Comparison of ENCODE assay signal across 12 cellular contexts in genomic region chr14:73477618-73478266, GRCh38. TPM values are rescaled to one million over a fixed set of nuclear protein-coding genes. Genes with fewer than 3 reads are reported as not detected.
A peak's percentile ranks its signal among the peaks of the same experiment; 100 is the strongest.
DNase-seq lines count a peak whose midpoint lies in the region; ATAC-seq and TF ChIP-seq lines count a peak whose summit lies in the region.
"Had no signal": no experiment of that assay in that cellular context is flagged by ENCODE, and none has a peak within 500 bp of the region (broad histone marks: within the 10 kb centered on the region; RNA-seq: fewer than 3 reads in every experiment).

No MANE protein-coding gene starts in this region.

- ATAC-seq in GM19351 (IDR thresholded peaks at IDR 0.05; ENCODE audit: unreplicated experiment) (peak; percentile 53), GM18505 (IDR thresholded peaks at IDR 0.05; ENCODE audit: unreplicated experiment) (no peak), GM21526 (IDR thresholded peaks at IDR 0.05; ENCODE audit: low FRiP score, unreplicated experiment) (no peak)

- H3K9me3 ChIP-seq in BLaER1 treated with 17β-estradiol and CSF1 and Interleukin-3, amounts not matched to agents 10 nM and 100 nM (replicated peaks in 1 of 11): no peaks in the 10 kb centered on the region

- H4K20me1 ChIP-seq in BLaER1 treated with 17β-estradiol and CSF1 and Interleukin-3, amounts not matched to agents 10 nM and 100 nM: no peaks in the 10 kb centered on the region

- H3K4me3 Mint-ChIP-seq in chondrocyte (ENCODE audit: unreplicated experiment): no peak overlapping the region
- H3K4me3 Mint-ChIP-seq: CD4-positive, CD25-positive, alpha-beta regulatory T cell; type B pancreatic cell had no signal

- no peaks in the 10 kb centered on the region for H3K36me3 ChIP-seq in BLaER1 treated with 17β-estradiol and CSF1 and Interleukin-3, amounts not matched to agents 10 nM and 100 nM

- peak; percentile 62 for DNase-seq in HPDE6-E6E7 (ENCODE audit: extremely low spot score)
- peak; percentile 80 for DNase-seq in fibroblast of pulmonary artery (ENCODE audit: low read depth)
- DNase-seq in chondrocyte (ENCODE audit: low spot score): no peak
- no peak for DNase-seq in NK-92 treated with Interleukin-12 subunit alpha and Interleukin-12 subunit beta, amount 100 ng/mL, for 24 hours (lab: John Stamatoyannopoulos, UW)
- DNase-seq: activated CD4-positive, alpha-beta T cell treated with anti-CD3 and anti-CD28 coated beads for 48 hours; CD4-positive, CD25-positive, alpha-beta regulatory T cell; stimulated activated CD4-positive, alpha-beta T cell treated with anti-CD3 and anti-CD28 coated beads, Interleukin-4, amount 100 ng/mL, for 1 hour had no signal

- H3K4me2 ChIP-seq in BLaER1 treated with 17β-estradiol and CSF1 and Interleukin-3, amounts not matched to agents 10 nM and 100 nM: peak overlapping the region; percentile 2 to 88 (median 55); a peak in 19 of 22 replicates

- H3K9ac ChIP-seq in BLaER1 treated with 17β-estradiol and CSF1 and Interleukin-3, amounts not matched to agents 10 nM and 100 nM: peak overlapping the region in 4 of 11 experiments; percentile 25 to 76 (median 64); a peak in 6 of 22 replicates

- peak overlapping the region in 9 of 11 experiments; percentile 12 to 94 (median 59); a peak in 16 of 22 replicates for H3K27ac ChIP-seq in BLaER1 treated with 17β-estradiol and CSF1 and Interleukin-3, amounts not matched to agents 10 nM and 100 nM

- H3K9me3 Mint-ChIP-seq in chondrocyte (ENCODE audit: low read depth): no peaks in the 10 kb centered on the region
- H3K9me3 Mint-ChIP-seq: CD4-positive, CD25-positive, alpha-beta regulatory T cell; type B pancreatic cell had no signal

- TF ChIP-seq POLR2A in GM18505 (IDR thresholded peaks at IDR 0.05; ENCODE audit: borderline replicate concordance, extremely low read depth, insufficient read depth, insufficient read length): no peak

- no peaks in the 10 kb centered on the region for H3K27me3 Mint-ChIP-seq in chondrocyte (ENCODE audit: low read depth)
- H3K27me3 Mint-ChIP-seq: type B pancreatic cell had no signal

- H3K4me3 ChIP-seq in BLaER1 treated with 17β-estradiol and CSF1 and Interleukin-3, amounts not matched to agents 10 nM and 100 nM: no peak overlapping the region
- H3K4me3 ChIP-seq in fibroblast of pulmonary artery (replicated peaks; ENCODE audit: low read depth, low read length): no peak overlapping the region

- no peaks in the 10 kb centered on the region for H3K27me3 ChIP-seq in BLaER1 treated with 17β-estradiol and CSF1 and Interleukin-3, amounts not matched to agents 10 nM and 100 nM

- H3K36me3 Mint-ChIP-seq in chondrocyte (ENCODE audit: low read depth): no peaks in the 10 kb centered on the region
- H3K36me3 Mint-ChIP-seq: CD4-positive, CD25-positive, alpha-beta regulatory T cell; type B pancreatic cell had no signal

- H3K4me1 ChIP-seq in BLaER1 treated with 17β-estradiol and CSF1 and Interleukin-3, amounts not matched to agents 10 nM and 100 nM: peaks cover 0 to 43% (median 12%) of the 10 kb centered on the region in 10 experiments; a peak in 17 of 20 replicates

- no peak for TF ChIP-seq CTCF in fibroblast of pulmonary artery (IDR thresholded peaks at IDR 0.05; ENCODE audit: low read length, missing control alignments)
- TF ChIP-seq CTCF in chondrocyte (IDR thresholded peaks at IDR 0.05): no peak

- H3K4me1 Mint-ChIP-seq in chondrocyte (ENCODE audit: low read depth): peaks cover 3% of the 10 kb centered on the region

- no peak overlapping the region for H3K27ac Mint-ChIP-seq in chondrocyte (ENCODE audit: unreplicated experiment)
- H3K27ac Mint-ChIP-seq: CD4-positive, CD25-positive, alpha-beta regulatory T cell; type B pancreatic cell had no signal

RNA-seq across cellular contexts. Expression of gene RIOX1, which starts 13.0 kb away (rescaled TPM):
- total RNA-seq in chondrocyte: 12.4 to 13.1 TPM (median 12.9 TPM) in 3 replicates

RNA-seq across cellular contexts. Expression of gene NUMB, which starts 19.4 kb away (rescaled TPM):
- total RNA-seq in chondrocyte: 59.2 to 60.9 TPM (median 60.7 TPM) in 3 replicates

RNA-seq across cellular contexts. Expression of gene ACOT1, which starts 59.2 kb away (rescaled TPM):
- total RNA-seq in chondrocyte: 12.0 to 15.7 TPM (median 14.8 TPM) in 3 replicates

Comparison
In these comparisons a context has a peak if more than half of its experiments do, and no peak if none do; other contexts are left out.
1. DNase-seq: peak in HPDE6-E6E7 (single experiment) and fibroblast of pulmonary artery (single experiment); none in chondrocyte (single experiment) and NK-92 treated with Interleukin-12 subunit alpha and Interleukin-12 subunit beta, amount 100 ng/mL, for 24 hours (single experiment).